1 cellular context compared by ENCODE assay signal in the genomic region with DNA sequence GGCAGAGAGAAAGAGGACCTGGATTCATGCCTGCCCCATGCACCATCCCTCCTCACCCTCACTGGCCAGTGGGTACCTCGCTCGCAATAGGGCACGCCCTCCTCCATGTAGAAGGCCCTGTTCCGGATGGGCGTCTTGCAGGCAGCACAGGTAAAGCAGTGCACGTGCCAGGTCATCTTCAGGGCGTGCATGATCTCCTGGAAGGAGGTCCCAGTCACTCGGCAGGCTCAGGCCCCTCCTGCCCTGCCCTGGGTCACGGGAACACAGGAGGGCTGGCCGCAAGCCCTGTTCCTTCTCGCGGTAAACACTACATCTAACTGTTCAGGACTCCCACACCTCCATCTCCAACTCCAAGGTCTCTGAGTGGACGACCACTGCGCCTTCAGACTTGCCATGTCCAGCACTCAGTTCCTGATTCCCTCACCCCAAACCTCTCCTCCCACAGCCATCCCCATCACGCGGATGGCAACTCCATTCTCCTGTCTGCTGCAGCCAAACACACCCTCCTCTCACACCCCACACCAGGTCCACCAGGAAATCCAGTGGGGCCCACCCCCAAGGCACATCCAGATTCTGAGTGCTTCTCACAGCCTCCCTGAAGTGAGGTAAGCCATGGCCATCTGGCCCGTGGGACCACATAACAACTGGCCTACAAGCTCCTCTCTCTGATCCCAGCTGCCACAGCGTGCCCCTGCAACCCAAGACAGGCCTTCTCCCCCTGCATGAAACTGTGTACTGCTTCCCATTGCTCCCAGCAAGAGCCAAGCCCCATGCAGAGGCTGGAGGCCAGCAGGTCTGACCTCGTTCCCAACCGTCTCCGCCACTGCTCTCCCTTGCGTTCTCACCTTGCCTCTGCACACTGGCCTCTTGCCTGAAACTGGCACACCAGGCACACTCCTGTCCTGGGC.
TF ChIP-seq lines count a peak whose summit lies in the region.

No MANE protein-coding gene starts in this region.

TF ChIP-seq in A549, 52 proteins besides CTCF, POLR2A, EP300 and RAD21 (continued from another document):
- TF ChIP-seq, protein P1, sequence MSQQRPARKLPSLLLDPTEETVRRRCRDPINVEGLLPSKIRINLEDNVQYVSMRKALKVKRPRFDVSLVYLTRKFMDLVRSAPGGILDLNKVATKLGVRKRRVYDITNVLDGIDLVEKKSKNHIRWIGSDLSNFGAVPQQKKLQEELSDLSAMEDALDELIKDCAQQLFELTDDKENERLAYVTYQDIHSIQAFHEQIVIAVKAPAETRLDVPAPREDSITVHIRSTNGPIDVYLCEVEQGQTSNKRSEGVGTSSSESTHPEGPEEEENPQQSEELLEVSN (IDR thresholded peaks at IDR 0.05; ENCODE audit: borderline replicate concordance, low read depth): no peak
- TF ChIP-seq, protein P2, sequence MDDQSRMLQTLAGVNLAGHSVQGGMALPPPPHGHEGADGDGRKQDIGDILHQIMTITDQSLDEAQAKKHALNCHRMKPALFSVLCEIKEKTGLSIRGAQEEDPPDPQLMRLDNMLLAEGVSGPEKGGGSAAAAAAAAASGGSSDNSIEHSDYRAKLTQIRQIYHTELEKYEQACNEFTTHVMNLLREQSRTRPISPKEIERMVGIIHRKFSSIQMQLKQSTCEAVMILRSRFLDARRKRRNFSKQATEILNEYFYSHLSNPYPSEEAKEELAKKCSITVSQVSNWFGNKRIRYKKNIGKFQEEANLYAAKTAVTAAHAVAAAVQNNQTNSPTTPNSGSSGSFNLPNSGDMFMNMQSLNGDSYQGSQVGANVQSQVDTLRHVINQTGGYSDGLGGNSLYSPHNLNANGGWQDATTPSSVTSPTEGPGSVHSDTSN (IDR thresholded peaks at IDR 0.05): peak; percentile 63; the same call in 1 of the 2 replicates
- TF ChIP-seq RNF2 (IDR thresholded peaks at IDR 0.05; ENCODE audit: borderline replicate concordance, low read depth): no peak
- no peak for TF ChIP-seq ESRRA (IDR thresholded peaks at IDR 0.05; ENCODE audit: borderline replicate concordance, low read length)
- no peak for TF ChIP-seq EHMT2 (IDR thresholded peaks at IDR 0.05; ENCODE audit: low read depth)
- no peak for TF ChIP-seq HOXB5 (CRISPR knock-in tag; IDR thresholded peaks at IDR 0.05)
